Comparison of ENCODE assay signal across 8 cellular contexts in the genomic region with DNA sequence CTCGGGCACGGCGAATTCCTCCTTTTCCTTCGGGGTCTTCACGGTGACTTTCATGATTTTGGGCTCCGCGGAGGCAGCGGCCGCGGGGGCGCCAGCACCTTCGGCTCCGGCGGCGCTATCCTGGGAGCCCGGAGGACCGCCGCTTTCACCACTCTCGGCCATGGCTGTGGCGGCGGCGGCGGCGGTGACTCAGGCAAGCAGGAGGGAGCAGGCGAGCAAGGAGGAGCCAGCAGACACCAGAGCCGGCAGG. TPM values are rescaled to one million over a fixed set of nuclear protein-coding genes. Genes with fewer than 3 reads are reported as not detected.
DNase-seq lines count a peak whose midpoint lies in the region; ATAC-seq, FAIRE-seq and TF ChIP-seq lines count a peak whose summit lies in the region.

No MANE protein-coding gene starts in this region.

- ATAC-seq in GM18520 (IDR thresholded peaks at IDR 0.05; ENCODE audit: unreplicated experiment) (peak; percentile 26), HG03045 (IDR thresholded peaks at IDR 0.05; ENCODE audit: unreplicated experiment) (peak; percentile 54), right lobe of liver (peak; percentile 49 to 65 (median 62))
- ATAC-seq in stimulated activated naive B cell treated with anti-CD40 and anti-IgM and Interleukin-4, amounts not matched to agents 10 μg/mL and 1 μg/mL and 100 μg/mL, for 72 hours (replicated peaks): peak; percentile 68 to 70

- H3K4me1 ChIP-seq in A673 (ENCODE audit: insufficient read depth, low read length, poor library complexity, severe bottlenecking) (no peaks in the 10 kb centered on the region), breast epithelium (no peaks in the 10 kb centered on the region), right lobe of liver (peaks cover 0 to 27% (median 1%) of the 10 kb centered on the region in 4 donors)

- peaks cover 0 to 2% of the 10 kb centered on the region in 2 donors for H3K9me3 Mint-ChIP-seq in stimulated activated naive B cell treated with anti-CD40 and anti-IgM and Interleukin-4, amounts not matched to agents 10 μg/mL and 1 μg/mL and 100 μg/mL, for 72 hours

- no peaks in the 10 kb centered on the region for H3K27me3 ChIP-seq in A673 (replicated peaks; ENCODE audit: insufficient read depth, low read depth, low read length, poor library complexity)
- no peaks in the 10 kb centered on the region for H3K27me3 ChIP-seq in breast epithelium
- no peaks in the 10 kb centered on the region for H3K27me3 ChIP-seq in right lobe of liver

- peak overlapping the region; percentile 99 to 100 for H3K4me3 Mint-ChIP-seq in stimulated activated naive B cell treated with anti-CD40 and anti-IgM and Interleukin-4, amounts not matched to agents 10 μg/mL and 1 μg/mL and 100 μg/mL, for 72 hours

- POLR2A ChIA-PET in A673 (lab: Charles Lee; ENCODE audit: low non-redundant PET): no interaction called here

- no TSS peak for BruUV-seq in A673 (replicated peaks; lab: Mats Ljungman, UMichigan)

- H3K4me1 Mint-ChIP-seq in stimulated activated naive B cell treated with anti-CD40 and anti-IgM and Interleukin-4, amounts not matched to agents 10 μg/mL and 1 μg/mL and 100 μg/mL, for 72 hours: peaks cover 24 to 48% of the 10 kb centered on the region in 2 donors

- H3K27ac Mint-ChIP-seq in stimulated activated naive B cell treated with anti-CD40 and anti-IgM and Interleukin-4, amounts not matched to agents 10 μg/mL and 1 μg/mL and 100 μg/mL, for 72 hours: peak overlapping the region; percentile 100

- no peaks in the 10 kb centered on the region for H3K27me3 Mint-ChIP-seq in stimulated activated naive B cell treated with anti-CD40 and anti-IgM and Interleukin-4, amounts not matched to agents 10 μg/mL and 1 μg/mL and 100 μg/mL, for 72 hours

- 0% methylated on average over 1 of the region's 26 CpGs for WGBS in right lobe of liver (ENCODE audit: insufficient coverage, low coverage, low lambda C conversion rate, missing lambda C conversion rate)

- H3K36me3 ChIP-seq in A673 (ENCODE audit: insufficient read depth, low read length, poor library complexity, severe bottlenecking) (no peaks in the 10 kb centered on the region), breast epithelium (no peaks in the 10 kb centered on the region), right lobe of liver (no peaks in the 10 kb centered on the region)

- no peak for TF ChIP-seq CTCF in A673 (conservative IDR thresholded peaks at IDR 0.05; ENCODE audit: low read depth, low read length)
- TF ChIP-seq CTCF in breast epithelium (IDR thresholded peaks at IDR 0.05): no peak
- TF ChIP-seq CTCF in right lobe of liver (IDR thresholded peaks at IDR 0.05): no peak

- no peak for FAIRE-seq in RCC 7860 (lab: Jason Lieb, UNC)

- CTCF ChIA-PET in A673 (lab: Charles Lee): no interaction called here

- no peak for DNase-seq in A673 (ENCODE audit: low spot score)
- DNase-seq in RCC 7860 (ENCODE audit: low spot score): peak; percentile 64
- peak in 1 of 2 donors; percentile 67 for DNase-seq in breast epithelium (ENCODE audit: low spot score in 2 of 2)
- DNase-seq in right lobe of liver: no peak
- no peak for DNase-seq in stimulated activated naive B cell treated with anti-CD40 and anti-IgM and Interleukin-4, amounts not matched to agents 10 μg/mL and 1 μg/mL and 100 μg/mL, for 72 hours
- DNase-seq in posterior cingulate gyrus: no peak

- peaks cover 18 to 22% of the 10 kb centered on the region in 2 donors for H3K36me3 Mint-ChIP-seq in stimulated activated naive B cell treated with anti-CD40 and anti-IgM and Interleukin-4, amounts not matched to agents 10 μg/mL and 1 μg/mL and 100 μg/mL, for 72 hours

- intact Hi-C loops in A673 (cut with micrococcal nuclease; ENCODE audit: unreplicated experiment): loop anchor here (5.0 kb wide), 1 partner anchor 215 kb away; a partner anchor contains a TSS
- intact Hi-C loops in breast epithelium (cut with DNase I; ENCODE audit: low total_unique reads): no loop called here
- intact Hi-C loops in right lobe of liver (cut with DNase I): no loop called here
- intact Hi-C loops in posterior cingulate gyrus (cut with DNase I): loop anchor here (2.0 kb wide), 1 partner anchor 87 kb away; no protein-coding TSS in a partner anchor

- H3K4me3 ChIP-seq in A673 (ENCODE audit: low read depth, low read length, poor library complexity, severe bottlenecking) (peak overlapping the region; percentile 95), breast epithelium (peak overlapping the region; percentile 88 to 98 (median 96)), right lobe of liver (peak overlapping the region; percentile 91 to 95 (median 94))

- no peak for TF ChIP-seq POLR2A in breast epithelium (IDR thresholded peaks at IDR 0.05)
- no peak for TF ChIP-seq POLR2A in right lobe of liver (IDR thresholded peaks at IDR 0.05)

- H3K27ac ChIP-seq in A673 (ENCODE audit: low read depth, low read length, poor library complexity, severe bottlenecking) (peak overlapping the region; percentile 100), breast epithelium (peak overlapping the region; percentile 99 to 100), right lobe of liver (peak overlapping the region; percentile 99 to 100 (median 99))

- H3K9me3 ChIP-seq in A673 (ENCODE audit: low read depth, low read length, poor library complexity, severe bottlenecking) (peaks cover 8% of the 10 kb centered on the region), breast epithelium (no peaks in the 10 kb centered on the region), right lobe of liver (no peaks in the 10 kb centered on the region)

RNA-seq across cellular contexts. Expression of a gene that starts 0.3 kb away (rescaled TPM):
- total RNA-seq in A673 (2021) (154 and 162 TPM in 2 replicates), breast epithelium (100 to 1,000 TPM; 114 to 141 (median 124) TPM), right lobe of liver (10 to 100 TPM; 49.6 to 94.5 (median 66.0) TPM)

Comparison
In these comparisons a context has a peak if more than half of its experiments do, and no peak if none do; other contexts are left out.
1. intact Hi-C loops: an anchor here in A673 (5.0 kb wide) and posterior cingulate gyrus (2.0 kb wide); none called in breast epithelium and right lobe of liver.